In genomic region chrX:113473418-113473817, GRCh38 we compare ENCODE assay signal across 15 cellular contexts.
A peak's percentile ranks its signal among the peaks of the same experiment; 100 is the strongest.
DNase-seq lines count a peak whose midpoint lies in the region; ATAC-seq and TF ChIP-seq lines count a peak whose summit lies in the region.
"Had no signal": no experiment of that assay in that cellular context is flagged by ENCODE, and none has a peak within 500 bp of the region (broad histone marks: within the 10 kb centered on the region; RNA-seq: fewer than 3 reads in every experiment).

No MANE protein-coding gene starts in this region.

- H3K4me3 ChIP-seq in fibroblast of villous mesenchyme (ENCODE audit: low read depth, low read length): no peak overlapping the region

- DNase-seq in fibroblast of villous mesenchyme (ENCODE audit: low read depth) (peak; percentile 16), NCI-H1694 (lab: John Stamatoyannopoulos, UW) (no peak), HEK293T (ENCODE audit: extremely low spot score) (no peak), CD1c-positive myeloid dendritic cell (ENCODE audit: extremely low spot score) (no peak), NCI-H1417 (lab: John Stamatoyannopoulos, UW) (no peak)
- DNase-seq: dermis blood vessel endothelial cell; H9; KBM-7; naive thymus-derived CD4-positive, alpha-beta T cell; NCI-H1436 treated with DMSO at 0.1 percent for 48 hours; NCI-H345; PC-3 had no signal

- no peak for TF ChIP-seq CTCF in fibroblast of villous mesenchyme (IDR thresholded peaks at IDR 0.05; ENCODE audit: insufficient read depth, low read depth, low read length)

- CTCF ChIA-PET in HEK293T (lab: Yijun Ruan, JAX): no interaction called here

- ATAC-seq in GM18870 (IDR thresholded peaks at IDR 0.05; ENCODE audit: unreplicated experiment) (peak; percentile 77), GM21447 (IDR thresholded peaks at IDR 0.05; ENCODE audit: unreplicated experiment) (peak; percentile 73), HG03175 (IDR thresholded peaks at IDR 0.05; ENCODE audit: unreplicated experiment) (peak; percentile 52)
- ATAC-seq: naive thymus-derived CD4-positive, alpha-beta T cell; PC-3 had no signal

- POLR2A ChIA-PET in HEK293T (lab: Yijun Ruan, JAX): no interaction called here

TF ChIP-seq in HEK293T, 16 proteins besides CTCF, POLR2A, EP300 and RAD21:
- TF ChIP-seq NFRKB (IDR thresholded peaks at IDR 0.05) (no peak), SUZ12 (IDR thresholded peaks at IDR 0.05) (no peak), HDGF (IDR thresholded peaks at IDR 0.05; ENCODE audit: borderline replicate concordance) (no peak), FOXA1 (IDR thresholded peaks at IDR 0.05) (no peak), BHLHE40 (IDR thresholded peaks at IDR 0.05; ENCODE audit: borderline replicate concordance) (no peak), ELF4 (IDR thresholded peaks at IDR 0.05) (no peak), ZNF384 (IDR thresholded peaks at IDR 0.05) (no peak), CTBP1 (IDR thresholded peaks at IDR 0.05; ENCODE audit: borderline replicate concordance) (no peak), SP1 (IDR thresholded peaks at IDR 0.05) (no peak), FOXK2 (IDR thresholded peaks at IDR 0.05) (no peak)
- TF ChIP-seq, protein P1, sequence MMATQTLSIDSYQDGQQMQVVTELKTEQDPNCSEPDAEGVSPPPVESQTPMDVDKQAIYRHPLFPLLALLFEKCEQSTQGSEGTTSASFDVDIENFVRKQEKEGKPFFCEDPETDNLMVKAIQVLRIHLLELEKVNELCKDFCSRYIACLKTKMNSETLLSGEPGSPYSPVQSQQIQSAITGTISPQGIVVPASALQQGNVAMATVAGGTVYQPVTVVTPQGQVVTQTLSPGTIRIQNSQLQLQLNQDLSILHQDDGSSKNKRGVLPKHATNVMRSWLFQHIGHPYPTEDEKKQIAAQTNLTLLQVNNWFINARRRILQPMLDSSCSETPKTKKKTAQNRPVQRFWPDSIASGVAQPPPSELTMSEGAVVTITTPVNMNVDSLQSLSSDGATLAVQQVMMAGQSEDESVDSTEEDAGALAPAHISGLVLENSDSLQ (IDR thresholded peaks at IDR 0.05): no peak
